1 cellular context compared by ENCODE assay signal in genomic region chr2:61434314-61434713, GRCh38.
TF ChIP-seq lines count a peak whose summit lies in the region.

No MANE protein-coding gene starts in this region.

TF ChIP-seq in K562, 482 proteins besides CTCF, POLR2A, EP300 and RAD21:
- TF ChIP-seq ASH1L (IDR thresholded peaks at IDR 0.05; ENCODE audit: borderline replicate concordance, low read depth, partially characterized antibody) (no peak), SPI1 (IDR thresholded peaks at IDR 0.05; ENCODE audit: borderline replicate concordance, low read depth, low read length) (peak; percentile 60; the same call in 1 of the 2 replicates)
- TF ChIP-seq, protein P1, sequence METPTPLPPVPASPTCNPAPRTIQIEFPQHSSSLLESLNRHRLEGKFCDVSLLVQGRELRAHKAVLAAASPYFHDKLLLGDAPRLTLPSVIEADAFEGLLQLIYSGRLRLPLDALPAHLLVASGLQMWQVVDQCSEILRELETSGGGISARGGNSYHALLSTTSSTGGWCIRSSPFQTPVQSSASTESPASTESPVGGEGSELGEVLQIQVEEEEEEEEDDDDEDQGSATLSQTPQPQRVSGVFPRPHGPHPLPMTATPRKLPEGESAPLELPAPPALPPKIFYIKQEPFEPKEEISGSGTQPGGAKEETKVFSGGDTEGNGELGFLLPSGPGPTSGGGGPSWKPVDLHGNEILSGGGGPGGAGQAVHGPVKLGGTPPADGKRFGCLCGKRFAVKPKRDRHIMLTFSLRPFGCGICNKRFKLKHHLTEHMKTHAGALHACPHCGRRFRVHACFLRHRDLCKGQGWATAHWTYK (CRISPR knock-in tag; IDR thresholded peaks at IDR 0.05) = no peak
